8 cellular contexts compared by ENCODE assay signal in genomic region chr17:2402517-2402916, GRCh38. TPM values are rescaled to one million over a fixed set of nuclear protein-coding genes. Genes with fewer than 3 reads are reported as not detected.
A peak's percentile ranks its signal among the peaks of the same experiment; 100 is the strongest.
DNase-seq lines count a peak whose midpoint lies in the region; ATAC-seq and TF ChIP-seq lines count a peak whose summit lies in the region.

No MANE protein-coding gene starts in this region.

- H3K36me3 Mint-ChIP-seq in activated naive CD4-positive, alpha-beta T cell treated with anti-CD3 and anti-CD28 coated beads, Interleukin-2, amount 50 U/mL, for 72 hours, result no peaks in the 10 kb centered on the region

- DNase-seq in NCI-H748 (lab: John Stamatoyannopoulos, UW; ENCODE audit: unreplicated experiment) (peak; percentile 56), NCI-H748 treated with DMSO at 0.1 percent for 48 hours (lab: John Stamatoyannopoulos, UW) (no peak), NCI-H2107 treated with DMSO at 0.1 percent for 48 hours (lab: John Stamatoyannopoulos, UW; ENCODE audit: unreplicated experiment) (no peak), GM13976 (ENCODE audit: low spot score) (no peak)
- DNase-seq in activated naive CD4-positive, alpha-beta T cell treated with anti-CD3 and anti-CD28 coated beads, Interleukin-2, amount 50 U/mL, for 72 hours (ENCODE audit: low spot score in 2 of 2), result no peak

- H3K27ac ChIP-seq in iPS-20b (ENCODE audit: low read length) (no peak overlapping the region), subcutaneous abdominal adipose tissue (ENCODE audit: low read depth, low read length) (peak overlapping the region; percentile 74)

- in situ Hi-C loops in GM13976 (cut with MboI; ENCODE audit: low sequenced_read_pairs, unreplicated experiment), result no loop called here

- H3K27me3 ChIP-seq in iPS-20b (ENCODE audit: insufficient read depth, low read length), result peaks cover 8% of the 10 kb centered on the region; the same call in 1 of the 2 replicates
- no peaks in the 10 kb centered on the region for H3K27me3 ChIP-seq in subcutaneous abdominal adipose tissue (ENCODE audit: control insufficient read depth in 5 of 5, insufficient read depth in 4 of 5, low read length in 5 of 5)

- H3K9ac ChIP-seq in iPS-20b (ENCODE audit: low read depth, low read length), result peak overlapping the region; percentile 67; the same call in 1 of the 2 replicates
- H3K9ac ChIP-seq in subcutaneous abdominal adipose tissue (ENCODE audit: low read length in 5 of 5), result peak overlapping the region in 4 of 5 donors; percentile 0 to 77 (median 68)

- no peak for ATAC-seq in activated naive CD4-positive, alpha-beta T cell treated with anti-CD3 and anti-CD28 coated beads, Interleukin-2, amount 50 U/mL, for 72 hours
- ATAC-seq in HG02763 (IDR thresholded peaks at IDR 0.05; ENCODE audit: unreplicated experiment), result no peak

- H3K4me3 ChIP-seq in iPS-20b (ENCODE audit: low read length) (peak overlapping the region; percentile 88), subcutaneous abdominal adipose tissue (ENCODE audit: low read depth in 1 of 5, low read length in 5 of 5) (peak overlapping the region; percentile 63 to 97 (median 67))

- H3K9me3 ChIP-seq in iPS-20b (ENCODE audit: insufficient read depth, low read depth, low read length) (no peaks in the 10 kb centered on the region), subcutaneous abdominal adipose tissue (ENCODE audit: control insufficient read depth in 5 of 5, low read length in 5 of 5) (no peaks in the 10 kb centered on the region)

- H3K4me1 ChIP-seq in iPS-20b (ENCODE audit: insufficient read depth, low read length) (peaks cover 13% of the 10 kb centered on the region), subcutaneous abdominal adipose tissue (ENCODE audit: control insufficient read depth in 5 of 5, insufficient read depth in 5 of 5, low read length in 5 of 5) (peaks cover 32 to 80% (median 71%) of the 10 kb centered on the region in 5 donors)

- no peak for TF ChIP-seq CTCF in GM13976 (IDR thresholded peaks at IDR 0.05; ENCODE audit: borderline replicate concordance, control extremely low read depth, extremely low read depth, insufficient read depth, missing control alignments)

- peak overlapping the region; percentile 79 to 94 for H3K27ac Mint-ChIP-seq in activated naive CD4-positive, alpha-beta T cell treated with anti-CD3 and anti-CD28 coated beads, Interleukin-2, amount 50 U/mL, for 72 hours

- H3K9me3 Mint-ChIP-seq in activated naive CD4-positive, alpha-beta T cell treated with anti-CD3 and anti-CD28 coated beads, Interleukin-2, amount 50 U/mL, for 72 hours, result no peaks in the 10 kb centered on the region

- H3K36me3 ChIP-seq in iPS-20b (ENCODE audit: insufficient read depth, low read depth, low read length), result 0 out of 2 replicates have a peak, but pooled peaks cover 7% of the 10 kb centered on the region
- no peaks in the 10 kb centered on the region for H3K36me3 ChIP-seq in subcutaneous abdominal adipose tissue (ENCODE audit: control insufficient read depth in 5 of 5, insufficient read depth in 5 of 5, low read length in 5 of 5)

RNA-seq across cellular contexts. Expression of gene MNT, which starts 1.7 kb away (rescaled TPM):
- 10 to 100 TPM; 23.4 to 31.9 TPM for total RNA-seq in activated naive CD4-positive, alpha-beta T cell treated with anti-CD3 and anti-CD28 coated beads, Interleukin-2, amount 50 U/mL, for 72 hours
